In the genomic region with DNA sequence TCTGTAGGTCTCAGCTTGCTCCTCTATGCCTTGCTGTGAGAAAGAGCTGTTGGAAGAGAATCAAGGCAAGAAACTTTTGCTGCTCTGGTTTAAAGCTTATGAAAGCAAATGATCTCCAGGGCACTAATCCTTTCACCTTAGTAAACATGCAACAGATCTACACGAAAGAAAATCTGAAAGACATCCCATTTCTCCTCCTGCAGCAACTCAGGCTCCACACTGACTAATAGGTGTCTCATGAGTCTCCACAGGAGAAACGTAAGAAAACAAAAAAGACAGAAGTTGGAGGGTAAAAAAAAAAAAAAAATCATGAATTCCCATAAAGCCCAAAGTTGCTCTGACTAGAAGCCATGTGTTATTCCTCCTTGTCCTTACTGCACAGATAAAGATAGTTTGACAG, we compare ENCODE assay signal across 30 cellular contexts.
DNase-seq lines count a peak whose midpoint lies in the region; ATAC-seq, FAIRE-seq and TF ChIP-seq lines count a peak whose summit lies in the region.
"Had no signal": no experiment of that assay in that cellular context is flagged by ENCODE, and none has a peak within 500 bp of the region (broad histone marks: within the 10 kb centered on the region; RNA-seq: fewer than 3 reads in every experiment).

No MANE protein-coding gene starts in this region.

- H3K9ac ChIP-seq in adipocyte (ENCODE audit: low read length) (no peak overlapping the region), kidney (ENCODE audit: low read length in 2 of 2) (no peak overlapping the region)
- H3K9ac ChIP-seq: BLaER1 had no signal

- FAIRE-seq in kidney (lab: Jason Lieb, UNC), result no peak
- FAIRE-seq: colon, endothelial cell of umbilical vein, GM19239, TTC549 had no signal

- H3K27me3 ChIP-seq in adipocyte (replicated peaks; ENCODE audit: control insufficient read depth, insufficient read depth, low read length) (no peaks in the 10 kb centered on the region), adrenal gland (no peaks in the 10 kb centered on the region)
- H3K27me3 ChIP-seq: BLaER1, brain microvascular endothelial cell, Peyer's patch, sigmoid colon had no signal

- 36 to 51% (median 39%) methylated on average over 2 of the region's 2 CpGs for WGBS in adrenal gland, 4 donors

- H3K4me1 ChIP-seq in adipocyte (ENCODE audit: control insufficient read depth, insufficient read depth, low read length), result no peaks in the 10 kb centered on the region
- H3K4me1 ChIP-seq in kidney (ENCODE audit: control insufficient read depth in 1 of 2, insufficient read depth in 1 of 2, low read depth in 1 of 2, low read length in 2 of 2), result no peaks in the 10 kb centered on the region
- no peaks in the 10 kb centered on the region for H3K4me1 ChIP-seq in adrenal gland (replicated peaks in 1 of 2)
- H3K4me1 ChIP-seq: Peyer's patch, prostate gland, sigmoid colon had no signal

- H3K9me3 ChIP-seq in adipocyte (ENCODE audit: control insufficient read depth, low read length), result no peaks in the 10 kb centered on the region
- no peaks in the 10 kb centered on the region for H3K9me3 ChIP-seq in kidney (ENCODE audit: control insufficient read depth in 1 of 2, low read length in 2 of 2)
- no peaks in the 10 kb centered on the region for H3K9me3 ChIP-seq in adrenal gland (replicated peaks in 1 of 3)
- H3K9me3 ChIP-seq: BLaER1, neutrophil, Peyer's patch, prostate gland, sigmoid colon had no signal

- intact Hi-C loops in kidney (cut with DNase I), result no loop called here
- intact Hi-C loops in adrenal gland (cut with DNase I), result no loop called here

- TF ChIP-seq CTCF in retinal pigment epithelial cell (conservative IDR thresholded peaks at IDR 0.05; ENCODE audit: low read depth, low read length) (no peak), kidney (IDR thresholded peaks at IDR 0.05; ENCODE audit: borderline replicate concordance, extremely low read depth, insufficient read depth) (no peak), adrenal gland (IDR thresholded peaks at IDR 0.05) (no peak)

- peak; percentile 31 for ATAC-seq in esophagus mucosa
- ATAC-seq: activated naive CD8-positive, alpha-beta T cell treated with anti-CD3 and anti-CD28 coated beads, Interleukin-2, amount 50 U/mL, for 24 hours; left lobe of liver; T-helper 17 cell had no signal

- DNase-seq in HT1080 (ENCODE audit: low read depth) (peak; percentile 3), adipocyte (ENCODE audit: low read depth) (peak; percentile 37), retinal pigment epithelial cell (ENCODE audit: low read depth) (peak; percentile 62), NOMO-1 treated with DMSO at 0.1 percent for 48 hours (lab: John Stamatoyannopoulos, UW; ENCODE audit: unreplicated experiment) (no peak), kidney (no peak), adrenal gland (no peak)
- DNase-seq: activated CD4-positive, alpha-beta T cell treated with anti-CD3 and anti-CD28 coated beads, Interleukin-2, amount 50 U/mL, for 48 hours; activated naive CD8-positive, alpha-beta T cell treated with anti-CD3 and anti-CD28 coated beads, Interleukin-2, amount 50 U/mL, for 24 hours; activated T-cell treated with anti-CD3 and anti-CD28 coated beads, Interleukin-2, amount 50 U/mL, for 48 hours; brain microvascular endothelial cell; EL; mesenchymal stem cell; NCI-H1048; NCI-H1694; NCI-H510A; Peyer's patch; SHP77; sigmoid colon; stimulated activated CD4-positive, alpha-beta T cell treated with anti-CD3 and anti-CD28 coated beads, Interleukin-4, amount 100 ng/mL, for 24 hours; T-helper 17 cell; trophoblast cell had no signal

- no peak overlapping the region for H3K4me3 ChIP-seq in adipocyte (ENCODE audit: low read length)
- no peak overlapping the region for H3K4me3 ChIP-seq in retinal pigment epithelial cell (ENCODE audit: low read length)
- H3K4me3 ChIP-seq in kidney (ENCODE audit: low read length in 2 of 2), result no peak overlapping the region
- no peak overlapping the region for H3K4me3 ChIP-seq in adrenal gland
- H3K4me3 ChIP-seq: BLaER1, Peyer's patch, prostate gland, sigmoid colon had no signal

- no peak overlapping the region for H3K27ac ChIP-seq in kidney (ENCODE audit: low read depth in 2 of 2, low read length in 2 of 2)
- H3K27ac ChIP-seq in adrenal gland, result no peak overlapping the region
- H3K27ac ChIP-seq: BLaER1, brain microvascular endothelial cell, neutrophil, Peyer's patch, prostate gland, sigmoid colon had no signal

- TF ChIP-seq POLR2A in adrenal gland (IDR thresholded peaks at IDR 0.05), result no peak

- H3K36me3 ChIP-seq in adipocyte (ENCODE audit: control insufficient read depth, insufficient read depth, low read length, severe bottlenecking) (no peaks in the 10 kb centered on the region), kidney (ENCODE audit: control insufficient read depth in 1 of 2, insufficient read depth in 2 of 2, low read length in 2 of 2) (no peaks in the 10 kb centered on the region), adrenal gland (replicated peaks in 1 of 2) (no peaks in the 10 kb centered on the region)
- H3K36me3 ChIP-seq: BLaER1, brain microvascular endothelial cell, neutrophil, Peyer's patch, prostate gland, sigmoid colon had no signal

Comparison
In these comparisons a context has a peak if more than half of its experiments do, and no peak if none do; other contexts are left out.
1. DNase-seq: peak in HT1080 (single experiment), adipocyte (single experiment) and retinal pigment epithelial cell (single experiment); none in NOMO-1 treated with DMSO at 0.1 percent for 48 hours (single experiment), kidney (single experiment) and adrenal gland (0 of 7).